7 cellular contexts compared by ENCODE assay signal in the genomic region with DNA sequence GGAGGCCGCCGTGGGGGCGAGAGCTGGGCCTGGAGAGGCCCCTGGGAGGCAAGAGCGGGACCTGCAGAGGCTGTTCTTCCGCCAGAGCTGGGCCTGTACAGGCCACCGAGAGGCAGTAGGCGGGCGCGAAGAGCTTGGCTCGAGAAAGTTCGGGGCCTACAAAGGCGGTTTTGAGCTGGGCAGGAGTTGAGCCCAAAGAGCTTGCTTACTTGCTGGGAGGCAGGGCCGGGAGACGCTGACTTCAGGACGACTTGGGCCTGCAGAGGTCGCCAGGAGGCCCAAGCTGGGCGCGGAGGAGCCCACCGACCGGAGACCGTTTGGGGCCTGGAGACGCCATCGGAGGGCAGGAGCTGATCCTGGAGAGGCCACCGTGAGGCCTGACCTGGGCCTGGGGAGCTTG.
DNase-seq lines count a peak whose midpoint lies in the region; TF ChIP-seq lines count a peak whose summit lies in the region.
"Not testable (repeated sequence)": the region's sequence is repeated elsewhere in the genome, so short reads cannot be mapped to it uniquely, and the experiment has no call there.

No MANE protein-coding gene starts in this region.

- not testable (repeated sequence) for TF ChIP-seq POLR2A in lower leg skin (IDR thresholded peaks at IDR 0.05)

- in situ Hi-C loops in G401 (cut with HindIII; ENCODE audit: low sequenced_read_pairs); astrocyte of the spinal cord (cut with HindIII; ENCODE audit: low sequenced_read_pairs): not testable (repeated sequence)

- TF ChIP-seq CTCF in astrocyte of the spinal cord (IDR thresholded peaks at IDR 0.05; ENCODE audit: low read depth, low read length); lower leg skin (IDR thresholded peaks at IDR 0.05): not testable (repeated sequence)

- H3K4me3 ChIP-seq in astrocyte of the spinal cord (ENCODE audit: low read depth, low read length); lower leg skin (ENCODE audit: low read depth, poor library complexity, severe bottlenecking): not testable (repeated sequence)

- DNase-seq in G401 (ENCODE audit: low spot score) (peak; percentile 26), T follicular helper cell (ENCODE audit: low read depth) (peak; percentile 44), astrocyte of the spinal cord (ENCODE audit: low read depth, low spot score) (peak; percentile 59), fibroblast of the conjunctiva (ENCODE audit: low read depth) (peak; percentile 24), lower leg skin (ENCODE audit: low spot score in 2 of 2) (peak; percentile 85 to 99)
- peak; percentile 70 for DNase-seq in activated CD8-positive, alpha-beta memory T cell treated with anti-CD3 and anti-CD28 coated beads, Interleukin-2, amount 50 U/mL, for 4 hours
- DNase-seq in stimulated activated CD4-positive, alpha-beta T cell treated with anti-CD3 and anti-CD28 coated beads, Interleukin-12 subunit alpha, Interleukin-12 subunit beta, amount 100 ng/mL, for 4 hours: peak; percentile 6

- intact Hi-C loops in lower leg skin (cut with DNase I; ENCODE audit: low total_unique reads): not testable (repeated sequence)

- WGBS in lower leg skin, 2 donors: 96% methylated on average over 17 to 18 of the region's 24 CpGs

Comparison
In these comparisons a context has a peak if more than half of its experiments do, and no peak if none do; other contexts are left out.
1. DNase-seq: peak in every context shown above with its lines; median percentile 92 in lower leg skin; 70 in activated CD8-positive, alpha-beta memory T cell treated with anti-CD3 and anti-CD28 coated beads, Interleukin-2, amount 50 U/mL, for 4 hours; 59 in astrocyte of the spinal cord; 44 in T follicular helper cell; 26 in G401; 24 in fibroblast of the conjunctiva; 6 in stimulated activated CD4-positive, alpha-beta T cell treated with anti-CD3 and anti-CD28 coated beads, Interleukin-12 subunit alpha, Interleukin-12 subunit beta, amount 100 ng/mL, for 4 hours.